Comparison of ENCODE assay signal across 1 cellular context in the genomic region with DNA sequence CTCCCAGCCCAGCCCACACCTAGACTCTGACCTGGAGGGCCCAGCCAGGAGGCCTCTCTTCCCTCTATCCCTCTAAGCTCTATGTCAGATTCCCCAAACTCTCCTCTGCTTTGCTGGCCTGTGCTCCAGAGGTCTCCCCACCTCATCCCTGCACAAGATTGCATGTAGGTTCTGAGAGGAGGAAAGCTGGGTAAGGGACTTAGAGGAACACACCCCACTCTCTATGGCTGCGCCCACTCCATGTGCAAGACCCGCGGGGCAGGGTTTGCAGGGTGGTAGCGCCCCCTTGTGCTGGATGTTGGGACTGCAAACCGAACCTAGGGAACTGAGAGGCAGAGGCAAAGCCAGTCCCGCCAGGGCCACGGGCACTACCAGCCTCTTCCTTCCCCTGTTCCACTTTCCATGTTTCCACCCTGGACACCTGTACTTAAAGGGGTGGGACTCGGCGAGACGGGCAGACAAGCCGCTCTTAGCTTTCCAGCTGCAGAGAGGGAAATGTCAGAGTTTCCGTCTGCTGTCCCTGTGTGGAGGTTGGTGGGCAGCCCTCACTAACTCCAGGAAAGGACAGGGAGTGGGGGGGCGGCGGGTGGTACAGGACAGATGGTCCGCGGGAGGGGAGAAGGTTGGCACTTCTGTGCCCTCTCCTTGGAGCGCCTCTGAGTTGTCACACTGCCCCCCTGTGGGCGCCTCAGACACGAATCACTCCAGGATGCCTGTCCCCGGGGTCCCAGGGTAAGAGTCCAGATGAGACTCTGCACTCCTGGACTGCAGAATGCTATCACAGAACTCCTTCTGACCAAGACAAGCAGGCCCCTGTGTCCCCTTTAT.
TF ChIP-seq lines count a peak whose summit lies in the region.

No MANE protein-coding gene starts in this region.

TF ChIP-seq in IMR-90, 13 proteins besides CTCF, POLR2A, EP300 and RAD21:
- TF ChIP-seq FOS (IDR thresholded peaks at IDR 0.05; ENCODE audit: low read depth, low read length) (no peak), SMC3 (IDR thresholded peaks at IDR 0.05; ENCODE audit: low read depth, low read length) (peak; percentile 95), MXI1 (IDR thresholded peaks at IDR 0.05; ENCODE audit: borderline replicate concordance, low read depth, low read length) (peak; percentile 89), MAZ (IDR thresholded peaks at IDR 0.05; ENCODE audit: borderline replicate concordance, low read depth, low read length) (peak; percentile 54; the same call in 1 of the 2 replicates), CHD1 (IDR thresholded peaks at IDR 0.05; ENCODE audit: low read depth, low read length) (no peak), BHLHE40 (IDR thresholded peaks at IDR 0.05; ENCODE audit: low read depth, low read length) (no peak)
- TF ChIP-seq, protein P1, sequence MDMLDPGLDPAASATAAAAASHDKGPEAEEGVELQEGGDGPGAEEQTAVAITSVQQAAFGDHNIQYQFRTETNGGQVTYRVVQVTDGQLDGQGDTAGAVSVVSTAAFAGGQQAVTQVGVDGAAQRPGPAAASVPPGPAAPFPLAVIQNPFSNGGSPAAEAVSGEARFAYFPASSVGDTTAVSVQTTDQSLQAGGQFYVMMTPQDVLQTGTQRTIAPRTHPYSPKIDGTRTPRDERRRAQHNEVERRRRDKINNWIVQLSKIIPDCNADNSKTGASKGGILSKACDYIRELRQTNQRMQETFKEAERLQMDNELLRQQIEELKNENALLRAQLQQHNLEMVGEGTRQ (IDR thresholded peaks at IDR 0.05; ENCODE audit: low read depth, low read length), result no peak
